In the genomic region with DNA sequence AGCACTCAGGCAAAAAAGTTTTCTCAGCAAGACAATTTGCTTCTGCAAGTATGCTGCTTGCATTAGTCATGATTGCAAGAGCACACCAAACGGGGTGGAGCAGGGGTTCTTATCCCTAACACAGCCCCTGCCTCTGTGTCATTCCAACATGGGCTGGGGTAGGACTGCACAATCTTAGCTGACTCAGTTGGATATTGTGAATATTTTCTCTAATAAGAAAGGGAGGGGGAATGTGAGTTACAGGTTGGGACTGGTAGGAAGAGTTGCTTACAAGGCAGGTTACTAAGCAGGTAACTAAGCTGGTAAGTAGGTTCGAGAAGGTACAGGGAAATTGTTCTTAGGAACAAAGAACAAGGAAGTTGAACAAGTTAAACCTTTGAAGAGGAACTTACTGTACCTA, we compare ENCODE assay signal across 8 cellular contexts. TPM values are rescaled to one million over a fixed set of nuclear protein-coding genes. Genes with fewer than 3 reads are reported as not detected.
DNase-seq lines count a peak whose midpoint lies in the region; ATAC-seq and TF ChIP-seq lines count a peak whose summit lies in the region.
"Not testable (repeated sequence)": the region's sequence is repeated elsewhere in the genome, so short reads cannot be mapped to it uniquely, and the experiment has no call there.

No MANE protein-coding gene starts in this region.

- DNase-seq in Calu3; endodermal cell; left lung; suprapubic skin (ENCODE audit: low spot score in 2 of 2): not testable (repeated sequence)
- DNase-seq in IMR-90 = peak; percentile 40
- DNase-seq in astrocyte of the hippocampus (ENCODE audit: low read depth, low spot score) = peak; percentile 4
- DNase-seq in fibroblast of pulmonary artery (ENCODE audit: low read depth) = peak; percentile 32

- H3K9me3 Mint-ChIP-seq in Calu3 (ENCODE audit: low read depth, unreplicated experiment) = peaks cover 11% of the 10 kb centered on the region
- H3K9me3 Mint-ChIP-seq in endodermal cell = not testable (repeated sequence)

- TF ChIP-seq EP300 in suprapubic skin (IDR thresholded peaks at IDR 0.05) = not testable (repeated sequence)

- not testable (repeated sequence) for H2AFZ ChIP-seq in IMR-90 (replicated peaks; ENCODE audit: low read length, poor library complexity)

- not testable (repeated sequence) for H3K4ac ChIP-seq in IMR-90 (ENCODE audit: low read depth, low read length)

- not testable (repeated sequence) for BruUV-seq in Calu3 (replicated peaks; lab: Mats Ljungman, UMichigan); IMR-90 (replicated peaks; lab: Mats Ljungman, UMichigan)

- not testable (repeated sequence) for H3K9me1 ChIP-seq in IMR-90 (ENCODE audit: insufficient read depth, low read length)

- POLR2A ChIA-PET in IMR-90 (lab: Charles Lee; ENCODE audit: unreplicated experiment) = not testable (repeated sequence)

- H3K4me3 ChIP-seq in IMR-90 (ENCODE audit: insufficient read depth, low read depth, low read length); endodermal cell (ENCODE audit: low read length); fibroblast of pulmonary artery (replicated peaks; ENCODE audit: low read depth, low read length); left lung; neutrophil (ENCODE audit: low read depth in 1 of 2, low read length in 1 of 2); suprapubic skin: not testable (repeated sequence)

- H3K4me2 ChIP-seq in IMR-90 (ENCODE audit: low read depth, low read length) = peak overlapping the region; percentile 54; the same call in 1 of the 2 replicates

- H3K27me3 Mint-ChIP-seq in Calu3 (ENCODE audit: unreplicated experiment); endodermal cell (ENCODE audit: insufficient read depth): not testable (repeated sequence)

- H2AK5ac ChIP-seq in IMR-90 (ENCODE audit: low read depth, low read length) = not testable (repeated sequence)

- WGBS in IMR-90 (ENCODE audit: extremely low coverage in 2 of 2, insufficient read length in 1 of 2), 2 experiments = no CpG with 5 or more reads among the region's 2 CpGs
- WGBS in endodermal cell (ENCODE audit: insufficient coverage in 1 of 2, insufficient read length in 1 of 2), 2 experiments = 95 to 100% methylated on average over 1 to 2 of the region's 2 CpGs
- WGBS in suprapubic skin = 48% methylated on average over 2 of the region's 2 CpGs

- ATAC-seq in IMR-90 (ENCODE audit: low read depth); left lung: not testable (repeated sequence)

- peaks cover 21 to 23% of the 10 kb centered on the region in 2 experiments for H3K79me1 ChIP-seq in IMR-90 (ENCODE audit: low read depth in 1 of 2, low read length in 2 of 2)

- H3K23ac ChIP-seq in IMR-90 (ENCODE audit: low read depth, low read length) = not testable (repeated sequence)

- H4K91ac ChIP-seq in IMR-90 (ENCODE audit: insufficient read depth, low read depth, low read length) = not testable (repeated sequence)

- in situ Hi-C loops in IMR-90 (cut with MboI; ENCODE audit: low sequenced_read_pairs) = loop anchor here (10.0 kb wide), 1 partner anchor 161 kb away; no protein-coding TSS in a partner anchor

- not testable (repeated sequence) for H3K27me3 ChIP-seq in IMR-90 (ENCODE audit: control insufficient read depth, insufficient read depth, low read length); endodermal cell (ENCODE audit: control insufficient read depth, insufficient read depth, low read length, poor library complexity, severe bottlenecking); left lung; neutrophil; suprapubic skin

- not testable (repeated sequence) for H2AK9ac ChIP-seq in IMR-90 (replicated peaks; ENCODE audit: low read depth, low read length, poor library complexity)

- H2BK15ac ChIP-seq in IMR-90 (ENCODE audit: low read depth, low read length) = 0 out of 3 replicates have a peak overlapping the region, but pooled peaks have one; percentile 4

- not testable (repeated sequence) for H3K14ac ChIP-seq in IMR-90 (replicated peaks; ENCODE audit: low read depth, low read length)

- not testable (repeated sequence) for H3K9me3 ChIP-seq in IMR-90 (ENCODE audit: control insufficient read depth, insufficient read depth, low read length); endodermal cell (ENCODE audit: control insufficient read depth, low read length); left lung; neutrophil; suprapubic skin

- H3K36me3 Mint-ChIP-seq in Calu3 (ENCODE audit: insufficient read depth, unreplicated experiment); endodermal cell (ENCODE audit: low read depth): not testable (repeated sequence)

- CTCF ChIA-PET in Calu3 (lab: Charles Lee) = interaction anchor here (0.6 kb wide), 1 partner anchor 12 kb away, joined by 3 read pairs; no protein-coding TSS in a partner anchor
- CTCF ChIA-PET in IMR-90 (lab: Yijun Ruan, JAX) = not testable (repeated sequence)

- H3K36me3 ChIP-seq in IMR-90 (ENCODE audit: control insufficient read depth, insufficient read depth, low read length); endodermal cell (ENCODE audit: control insufficient read depth, insufficient read depth, low read length); left lung; neutrophil; suprapubic skin: not testable (repeated sequence)

- not testable (repeated sequence) for H3K4me1 Mint-ChIP-seq in Calu3 (ENCODE audit: low read depth, unreplicated experiment)
- H3K4me1 Mint-ChIP-seq in endodermal cell = peaks cover 16% of the 10 kb centered on the region

- H3K4me3 Mint-ChIP-seq in Calu3 (ENCODE audit: low read depth, unreplicated experiment); endodermal cell: not testable (repeated sequence)

- H3K56ac ChIP-seq in IMR-90 (ENCODE audit: extremely low read depth, insufficient read depth, low read length) = not testable (repeated sequence)

- not testable (repeated sequence) for H2BK20ac ChIP-seq in IMR-90 (ENCODE audit: low read depth, low read length)

- not testable (repeated sequence) for TF ChIP-seq CTCF in Calu3 (IDR thresholded peaks at IDR 0.05; ENCODE audit: unreplicated experiment); IMR-90 (conservative IDR thresholded peaks at IDR 0.05; ENCODE audit: low read depth, low read length); endodermal cell (conservative IDR thresholded peaks at IDR 0.05); fibroblast of pulmonary artery (IDR thresholded peaks at IDR 0.05; ENCODE audit: low read length, missing control alignments); left lung (IDR thresholded peaks at IDR 0.05); neutrophil (IDR thresholded peaks at IDR 0.05); suprapubic skin (IDR thresholded peaks at IDR 0.05)

- H3K27ac Mint-ChIP-seq in Calu3 (ENCODE audit: unreplicated experiment) (peak overlapping the region; percentile 36), endodermal cell (peak overlapping the region; percentile 32)

- H3K27ac ChIP-seq in IMR-90 (ENCODE audit: insufficient read depth, low read length); endodermal cell (ENCODE audit: low read depth, low read length): not testable (repeated sequence)
- peak overlapping the region; percentile 44 to 63 for H3K27ac ChIP-seq in left lung
- peak overlapping the region; percentile 15 for H3K27ac ChIP-seq in neutrophil
- peak overlapping the region; percentile 54 for H3K27ac ChIP-seq in suprapubic skin

- H3K9ac ChIP-seq in IMR-90 (ENCODE audit: low read depth, low read length); endodermal cell (ENCODE audit: extremely low read depth, low read length, poor library complexity, severe bottlenecking): not testable (repeated sequence)

- H3K4me1 ChIP-seq in IMR-90 (ENCODE audit: control insufficient read depth, insufficient read depth, low read length); endodermal cell (ENCODE audit: control insufficient read depth, insufficient read depth, low read length); left lung; neutrophil (ENCODE audit: control insufficient read depth in 1 of 2, insufficient read depth in 1 of 2, low read depth in 1 of 2, low read length in 1 of 2); suprapubic skin: not testable (repeated sequence)

- not testable (repeated sequence) for H4K5ac ChIP-seq in IMR-90 (ENCODE audit: low read depth, low read length)

- not testable (repeated sequence) for TF ChIP-seq POLR2A in IMR-90 (IDR thresholded peaks at IDR 0.05; ENCODE audit: low read depth, low read length); suprapubic skin (IDR thresholded peaks at IDR 0.05)

- H2BK5ac ChIP-seq in IMR-90 (ENCODE audit: low read depth, low read length, poor library complexity, severe bottlenecking) = peak overlapping the region; percentile 62

- intact Hi-C loops in Calu3 (cut with micrococcal nuclease; ENCODE audit: unreplicated experiment); IMR-90 (cut with micrococcal nuclease); left lung (cut with DNase I): not testable (repeated sequence)

- H2BK120ac ChIP-seq in IMR-90 (ENCODE audit: low read depth, low read length) = not testable (repeated sequence)

- H3K18ac ChIP-seq in IMR-90 (ENCODE audit: low read depth, low read length) = not testable (repeated sequence)

- dilution Hi-C loops in IMR-90 (cut with HindIII; ENCODE audit: low sequenced_read_pairs, unreplicated experiment) = not testable (repeated sequence)

- H4K8ac ChIP-seq in IMR-90 (ENCODE audit: low read depth in 2 of 2, low read length in 2 of 2) = not testable (repeated sequence)

- TF ChIP-seq RAD21 in IMR-90 (IDR thresholded peaks at IDR 0.05; ENCODE audit: low read length) = not testable (repeated sequence)

- H4K20me1 ChIP-seq in IMR-90 (ENCODE audit: insufficient read depth, low read length) = not testable (repeated sequence)

RNA-seq across cellular contexts. Expression of a gene that starts 24.4 kb away (rescaled TPM):
- 0.88 and 1.4 TPM in 2 replicates for total RNA-seq in Calu3 (2022)
- total RNA-seq in IMR-90 (2012; rRNA removed) = under 0.01 and 0.28 TPM in 2 replicates
- 0.62 and 0.79 TPM in 2 replicates for polyA plus RNA-seq in IMR-90 (2012; rRNA removed)
- 0.06 and 0.11 TPM in 2 replicates for polyA plus RNA-seq in IMR-90 (2012; cell fraction: cytosol; rRNA removed)
- 4.7 and 8.7 TPM in 2 replicates for polyA plus RNA-seq in IMR-90 (2012; cell fraction: nucleus; rRNA removed; ENCODE audit: low replicate concordance)
- total RNA-seq in endodermal cell = 1 to 10 TPM; 4.1 to 6.5 TPM
- 5.9 TPM for polyA plus RNA-seq in endodermal cell (2013, experiment 1 of 2)
- 6.5 TPM for polyA plus RNA-seq in endodermal cell (2013, experiment 2 of 2)
- total RNA-seq in left lung = 1 to 10 TPM; 1.5 to 2.1 TPM
- total RNA-seq in suprapubic skin = 1 to 10 TPM in 3 of 4 donors, under 1 TPM in 1; 0.60 to 4.5 (median 2.0) TPM

RNA-seq across cellular contexts. Expression of a gene that starts 56.0 kb away (rescaled TPM):
- total RNA-seq in Calu3 (2022) = 5.8 and 6.9 TPM in 2 replicates
- 0.90 and 1.1 TPM in 2 replicates for total RNA-seq in IMR-90 (2012; rRNA removed)
- polyA plus RNA-seq in IMR-90 (2012; rRNA removed) = 1.7 and 2.6 TPM in 2 replicates
- polyA plus RNA-seq in IMR-90 (2012; cell fraction: cytosol; rRNA removed) = 0.81 and 1.1 TPM in 2 replicates
- 8.2 and 28.9 TPM in 2 replicates for polyA plus RNA-seq in IMR-90 (2012; cell fraction: nucleus; rRNA removed; ENCODE audit: low replicate concordance)
- total RNA-seq in endodermal cell = 10 to 100 TPM in 1 of 2 donors, 1 to 10 TPM in 1; 8.1 to 11.4 TPM
- polyA plus RNA-seq in endodermal cell (2013, experiment 1 of 2) = 12.4 TPM
- 11.6 TPM for polyA plus RNA-seq in endodermal cell (2013, experiment 2 of 2)
- 1 to 10 TPM; 2.7 to 3.3 TPM for total RNA-seq in left lung
- total RNA-seq in suprapubic skin = 1 to 10 TPM; 4.2 to 9.7 (median 5.5) TPM
